In genomic region chr11:19087658-19088057, GRCh38 we compare ENCODE assay signal across 17 cellular contexts. TPM values are rescaled to one million over a fixed set of nuclear protein-coding genes. Genes with fewer than 3 reads are reported as not detected.
DNase-seq lines count a peak whose midpoint lies in the region; ATAC-seq and TF ChIP-seq lines count a peak whose summit lies in the region.
"Had no signal": no experiment of that assay in that cellular context is flagged by ENCODE, and none has a peak within 500 bp of the region (broad histone marks: within the 10 kb centered on the region; RNA-seq: fewer than 3 reads in every experiment).

No MANE protein-coding gene starts in this region.

- H3K4me3 ChIP-seq in mammary epithelial cell (replicated peaks in 1 of 3; ENCODE audit: insufficient read depth in 1 of 3, low read depth in 2 of 3, low read length in 3 of 3): no peak overlapping the region
- H3K4me3 ChIP-seq in foreskin fibroblast (ENCODE audit: low read depth in 1 of 2, low read length in 2 of 2): no peak overlapping the region
- no peak overlapping the region for H3K4me3 ChIP-seq in tibial artery

- H4K20me1 ChIP-seq in mammary epithelial cell (ENCODE audit: insufficient read depth, low read length): no peaks in the 10 kb centered on the region

- H3K79me2 ChIP-seq in mammary epithelial cell (ENCODE audit: insufficient read depth, low read length): no peaks in the 10 kb centered on the region

- H3K4me1 ChIP-seq in mammary epithelial cell (ENCODE audit: insufficient read depth, low read length): peaks cover 4% of the 10 kb centered on the region
- H3K4me1 ChIP-seq in tibial artery: no peaks in the 10 kb centered on the region

- H3K27me3 ChIP-seq in mammary epithelial cell (ENCODE audit: insufficient read depth, low read length) (no peaks in the 10 kb centered on the region), tibial artery (no peaks in the 10 kb centered on the region)

- DNase-seq in AG08396 (ENCODE audit: low spot score) (peak; percentile 13), HS-27A (ENCODE audit: low read depth) (peak; percentile 59), mammary epithelial cell (peak; percentile 60), foreskin fibroblast (peak; percentile 59 to 80), tibial artery (no peak)
- DNase-seq in activated CD4-positive, alpha-beta T cell treated with anti-CD3 and anti-CD28 coated beads, Interleukin-2, amount 50 U/mL, for 4 hours: no peak
- no peak for DNase-seq in activated CD4-positive, alpha-beta T cell treated with anti-CD3 and anti-CD28 coated beads for 4 hours
- DNase-seq: caudate nucleus, DMS153, foreskin melanocyte, NCI-H1105, NCI-H2171 treated with DMSO at 0.1 percent for 48 hours had no signal

- H3K27ac ChIP-seq in mammary epithelial cell (ENCODE audit: insufficient read depth, low read depth, low read length): no peak overlapping the region
- H3K27ac ChIP-seq in tibial artery: no peak overlapping the region
- H3K27ac ChIP-seq: neutrophil, VCaP had no signal

- TF ChIP-seq CTCF in mammary epithelial cell (conservative IDR thresholded peaks at IDR 0.05 in 1 of 2, IDR thresholded peaks at IDR 0.05 in 1 of 2; ENCODE audit: extremely low read depth in 1 of 2, insufficient read depth in 1 of 2, low read depth in 1 of 2, low read length in 2 of 2) (no peak), foreskin fibroblast (IDR thresholded peaks at IDR 0.05; ENCODE audit: low read depth, low read length) (no peak), tibial artery (IDR thresholded peaks at IDR 0.05) (no peak)

- CTCF ChIA-PET in mammary epithelial cell (lab: Charles Lee; ENCODE audit: low non-redundant PET): no interaction called here

- H3K36me3 ChIP-seq in mammary epithelial cell (ENCODE audit: insufficient read depth, low read length): no peaks in the 10 kb centered on the region
- H3K36me3 ChIP-seq in tibial artery: no peaks in the 10 kb centered on the region
- H3K36me3 ChIP-seq: neutrophil had no signal

- 93% methylated on average over 8 of the region's 8 CpGs for WGBS in mammary epithelial cell (ENCODE audit: low coverage, missing lambda C conversion rate)

- H3K9me3 ChIP-seq in mammary epithelial cell (replicated peaks; ENCODE audit: insufficient read depth, low read length): no peaks in the 10 kb centered on the region
- no peaks in the 10 kb centered on the region for H3K9me3 ChIP-seq in tibial artery
- H3K9me3 ChIP-seq: neutrophil had no signal

- in situ Hi-C loops in mammary epithelial cell (cut with MboI; ENCODE audit: low sequenced_read_pairs in 2 of 2): no loop called here

- intact Hi-C loops in mammary epithelial cell (cut with micrococcal nuclease) (no loop called here), tibial artery (cut with DNase I; ENCODE audit: low total_unique reads) (no loop called here)

- no peak overlapping the region for H2AFZ ChIP-seq in mammary epithelial cell (ENCODE audit: low read depth, low read length)

- H3K9ac ChIP-seq in mammary epithelial cell (ENCODE audit: insufficient read depth, low read length): no peak overlapping the region

- dilution Hi-C loops in mammary epithelial cell (cut with HindIII; ENCODE audit: low sequenced_read_pairs): no loop called here

- no peak for ATAC-seq in GM21723 (IDR thresholded peaks at IDR 0.05; ENCODE audit: unreplicated experiment)

- no peak overlapping the region for H3K4me2 ChIP-seq in mammary epithelial cell (ENCODE audit: insufficient read depth, low read depth, low read length)

- BruUV-seq in mammary epithelial cell (replicated peaks; lab: Mats Ljungman, UMichigan): no TSS peak

RNA-seq across cellular contexts. Expression of gene MRGPRX2, which starts 27.1 kb away (rescaled TPM):
- total RNA-seq in mammary epithelial cell: not detected
- not detected for polyA plus RNA-seq in mammary epithelial cell
- polyA minus RNA-seq in mammary epithelial cell: not detected
- total RNA-seq: mesothelial cell of epicardium, temporal lobe had no signal

RNA-seq across cellular contexts. Expression of gene ZDHHC13, which starts 29.3 kb away (rescaled TPM):
- 10 to 100 TPM; 17.9 to 23.2 TPM for total RNA-seq in mammary epithelial cell
- 12.1 TPM for polyA plus RNA-seq in mammary epithelial cell
- polyA minus RNA-seq in mammary epithelial cell: 10.1 TPM

Comparison
In these comparisons a context has a peak if more than half of its experiments do, and no peak if none do; other contexts are left out.
1. DNase-seq: peak in AG08396 (single experiment), HS-27A (single experiment), mammary epithelial cell (single experiment) and foreskin fibroblast (2 of 2); none in activated CD4-positive, alpha-beta T cell treated with anti-CD3 and anti-CD28 coated beads, Interleukin-2, amount 50 U/mL, for 4 hours (0 of 2), tibial artery (0 of 2) and activated CD4-positive, alpha-beta T cell treated with anti-CD3 and anti-CD28 coated beads for 4 hours (0 of 2).